Comparison of ENCODE assay signal across 1 cellular context in genomic region chr12:55659486-55660385, GRCh38.
TF ChIP-seq lines count a peak whose summit lies in the region.

No MANE protein-coding gene starts in this region.

TF ChIP-seq in H1, 55 proteins besides CTCF, POLR2A, EP300 and RAD21:
- TF ChIP-seq TEAD4 (IDR thresholded peaks at IDR 0.05; ENCODE audit: low read depth, low read length) (peak; percentile 61; the same call in 1 of the 2 replicates), SIX5 (IDR thresholded peaks at IDR 0.05; ENCODE audit: low read depth, low read length) (no peak)
TF ChIP-seq in H1: peak in this region for 1.
